ENCODE assay signal across 2 cellular contexts in the genomic region with DNA sequence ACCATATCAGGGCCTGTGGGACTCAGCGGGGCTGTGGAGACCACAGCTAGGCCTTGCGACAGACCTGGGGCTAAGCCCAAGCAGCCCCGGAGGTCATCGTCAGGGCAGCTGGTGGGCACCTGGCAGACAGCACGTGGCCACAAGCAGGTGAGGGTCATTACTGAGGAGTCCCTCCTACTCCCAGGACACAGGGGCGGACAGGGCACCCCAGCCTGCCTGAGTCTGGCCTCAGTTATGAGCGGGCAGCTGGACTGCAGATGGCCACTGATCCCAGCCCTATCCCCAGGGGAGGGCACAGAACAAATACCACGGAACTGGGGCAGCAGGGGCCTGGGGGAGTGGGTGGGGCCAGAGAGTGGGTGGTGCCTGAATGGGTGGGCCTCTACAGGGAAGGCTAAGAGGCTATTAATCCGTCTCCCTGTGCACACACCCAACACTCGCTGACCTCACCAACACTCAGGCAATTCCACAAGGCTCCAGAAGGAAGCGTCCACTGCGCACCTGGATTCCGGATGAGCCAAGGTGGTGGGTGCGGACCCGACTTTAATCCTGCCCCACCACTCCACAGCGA.
TF ChIP-seq lines count a peak whose summit lies in the region.

No MANE protein-coding gene starts in this region.

TF ChIP-seq in HCT116, 20 proteins besides CTCF, POLR2A, EP300 and RAD21:
- TF ChIP-seq, protein P1, sequence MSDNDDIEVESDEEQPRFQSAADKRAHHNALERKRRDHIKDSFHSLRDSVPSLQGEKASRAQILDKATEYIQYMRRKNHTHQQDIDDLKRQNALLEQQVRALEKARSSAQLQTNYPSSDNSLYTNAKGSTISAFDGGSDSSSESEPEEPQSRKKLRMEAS (IDR thresholded peaks at IDR 0.05), result no peak
- TF ChIP-seq, protein P2, sequence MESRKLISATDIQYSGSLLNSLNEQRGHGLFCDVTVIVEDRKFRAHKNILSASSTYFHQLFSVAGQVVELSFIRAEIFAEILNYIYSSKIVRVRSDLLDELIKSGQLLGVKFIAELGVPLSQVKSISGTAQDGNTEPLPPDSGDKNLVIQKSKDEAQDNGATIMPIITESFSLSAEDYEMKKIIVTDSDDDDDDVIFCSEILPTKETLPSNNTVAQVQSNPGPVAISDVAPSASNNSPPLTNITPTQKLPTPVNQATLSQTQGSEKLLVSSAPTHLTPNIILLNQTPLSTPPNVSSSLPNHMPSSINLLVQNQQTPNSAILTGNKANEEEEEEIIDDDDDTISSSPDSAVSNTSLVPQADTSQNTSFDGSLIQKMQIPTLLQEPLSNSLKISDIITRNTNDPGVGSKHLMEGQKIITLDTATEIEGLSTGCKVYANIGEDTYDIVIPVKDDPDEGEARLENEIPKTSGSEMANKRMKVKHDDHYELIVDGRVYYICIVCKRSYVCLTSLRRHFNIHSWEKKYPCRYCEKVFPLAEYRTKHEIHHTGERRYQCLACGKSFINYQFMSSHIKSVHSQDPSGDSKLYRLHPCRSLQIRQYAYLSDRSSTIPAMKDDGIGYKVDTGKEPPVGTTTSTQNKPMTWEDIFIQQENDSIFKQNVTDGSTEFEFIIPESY (IDR thresholded peaks at IDR 0.05; ENCODE audit: extremely low read depth, insufficient replicate concordance, low read length), result no peak
- no peak for TF ChIP-seq ZFX (IDR thresholded peaks at IDR 0.05)
- no peak for TF ChIP-seq ELF1 (IDR thresholded peaks at IDR 0.05; ENCODE audit: borderline replicate concordance, low read depth)
- no peak for TF ChIP-seq EGR1 (IDR thresholded peaks at IDR 0.05; ENCODE audit: low read depth)
- TF ChIP-seq, protein P3, sequence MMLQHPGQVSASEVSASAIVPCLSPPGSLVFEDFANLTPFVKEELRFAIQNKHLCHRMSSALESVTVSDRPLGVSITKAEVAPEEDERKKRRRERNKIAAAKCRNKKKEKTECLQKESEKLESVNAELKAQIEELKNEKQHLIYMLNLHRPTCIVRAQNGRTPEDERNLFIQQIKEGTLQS (IDR thresholded peaks at IDR 0.05), result no peak
- TF ChIP-seq CEBPB (IDR thresholded peaks at IDR 0.05; ENCODE audit: low read depth), result no peak
- TF ChIP-seq TCF7L2 (IDR thresholded peaks at IDR 0.05; ENCODE audit: borderline replicate concordance, extremely low read depth, insufficient read depth, insufficient read length), result no peak
- TF ChIP-seq ZNF274 (IDR thresholded peaks at IDR 0.05; ENCODE audit: low read depth, low read length), result no peak

TF ChIP-seq in K562, 482 proteins besides CTCF, POLR2A, EP300 and RAD21:
- TF ChIP-seq CCNT2 (IDR thresholded peaks at IDR 0.05; ENCODE audit: borderline replicate concordance, extremely low read depth, insufficient read length, low read depth, low read length) (no peak), ZNF143 (CRISPR knock-in tag; IDR thresholded peaks at IDR 0.05) (0 out of 2 replicates have a peak, but pooled peaks have one; percentile 24)
- TF ChIP-seq, protein P4, sequence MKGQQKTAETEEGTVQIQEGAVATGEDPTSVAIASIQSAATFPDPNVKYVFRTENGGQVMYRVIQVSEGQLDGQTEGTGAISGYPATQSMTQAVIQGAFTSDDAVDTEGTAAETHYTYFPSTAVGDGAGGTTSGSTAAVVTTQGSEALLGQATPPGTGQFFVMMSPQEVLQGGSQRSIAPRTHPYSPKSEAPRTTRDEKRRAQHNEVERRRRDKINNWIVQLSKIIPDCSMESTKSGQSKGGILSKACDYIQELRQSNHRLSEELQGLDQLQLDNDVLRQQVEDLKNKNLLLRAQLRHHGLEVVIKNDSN (CRISPR knock-in tag; IDR thresholded peaks at IDR 0.05), result 0 out of 2 replicates have a peak, but pooled peaks have one; percentile 24
- TF ChIP-seq, protein P1 (CRISPR knock-in tag; IDR thresholded peaks at IDR 0.05), result 0 out of 2 replicates have a peak, but pooled peaks have one; percentile 34
